19 cellular contexts compared by ENCODE assay signal in genomic region chr5:95406426-95407093, GRCh38. TPM values are rescaled to one million over a fixed set of nuclear protein-coding genes. Genes with fewer than 3 reads are reported as not detected.
DNase-seq lines count a peak whose midpoint lies in the region; ATAC-seq and TF ChIP-seq lines count a peak whose summit lies in the region.
"Had no signal": no experiment of that assay in that cellular context is flagged by ENCODE, and none has a peak within 500 bp of the region (broad histone marks: within the 10 kb centered on the region; RNA-seq: fewer than 3 reads in every experiment).

No MANE protein-coding gene starts in this region.

- peak; percentile 36 for DNase-seq in H4 (ENCODE audit: low spot score)
- DNase-seq in fibroblast of the aortic adventitia (ENCODE audit: low read depth) = peak; percentile 52
- no peak for DNase-seq in stimulated activated naive B cell treated with anti-CD40 and anti-IgM and Interleukin-4, amounts not matched to agents 10 μg/mL and 1 μg/mL and 100 μg/mL, for 72 hours
- no peak for DNase-seq in amygdala (lab: John Stamatoyannopoulos, UW)
- no peak for DNase-seq in T-helper 17 cell
- no peak for DNase-seq in DMS114 treated with DMSO at 0.1 percent for 48 hours (lab: John Stamatoyannopoulos, UW; ENCODE audit: unreplicated experiment)
- DNase-seq: activated CD4-positive, alpha-beta T cell treated with anti-CD3 and anti-CD28 coated beads for 48 hours; activated T-cell treated with anti-CD3 and anti-CD28 coated beads for 4 hours; effector CD8-positive, alpha-beta T cell; EL; H7; NCI-H1092; NCI-H2171 had no signal

- no peak overlapping the region for H3K4me3 Mint-ChIP-seq in stimulated activated naive B cell treated with anti-CD40 and anti-IgM and Interleukin-4, amounts not matched to agents 10 μg/mL and 1 μg/mL and 100 μg/mL, for 72 hours
- no peak overlapping the region for H3K4me3 Mint-ChIP-seq in T-helper 17 cell
- H3K4me3 Mint-ChIP-seq: natural killer cell treated with Interleukin-12 subunit alpha and Interleukin-12 subunit beta and Interleukin-15 and Interleukin-18, amount 100 ng/mL, for 72 hours; T-helper 1 cell treated with Interleukin-12 subunit alpha and Interleukin-12 subunit beta and Interleukin-4 antibody, amounts not matched to agents 30 μg/mL and 1 μg/mL, for 36 hours had no signal

- peaks cover 7% of the 10 kb centered on the region in 2 donors for H3K4me1 Mint-ChIP-seq in stimulated activated naive B cell treated with anti-CD40 and anti-IgM and Interleukin-4, amounts not matched to agents 10 μg/mL and 1 μg/mL and 100 μg/mL, for 72 hours
- H3K4me1 Mint-ChIP-seq in T-helper 17 cell = no peaks in the 10 kb centered on the region

- no peaks in the 10 kb centered on the region for H3K36me3 Mint-ChIP-seq in stimulated activated naive B cell treated with anti-CD40 and anti-IgM and Interleukin-4, amounts not matched to agents 10 μg/mL and 1 μg/mL and 100 μg/mL, for 72 hours
- peaks cover 4% of the 10 kb centered on the region for H3K36me3 Mint-ChIP-seq in T-helper 17 cell (ENCODE audit: low read depth)
- H3K36me3 Mint-ChIP-seq: activated naive CD4-positive, alpha-beta T cell treated with anti-CD3 and anti-CD28 coated beads, Interleukin-2, amount 50 U/mL, for 72 hours; natural killer cell treated with Interleukin-12 subunit alpha and Interleukin-12 subunit beta and Interleukin-15 and Interleukin-18, amount 100 ng/mL, for 72 hours had no signal

- peaks cover 0 to 3% of the 10 kb centered on the region in 2 donors for H3K9me3 Mint-ChIP-seq in stimulated activated naive B cell treated with anti-CD40 and anti-IgM and Interleukin-4, amounts not matched to agents 10 μg/mL and 1 μg/mL and 100 μg/mL, for 72 hours
- H3K9me3 Mint-ChIP-seq: T-helper 1 cell treated with Interleukin-12 subunit alpha and Interleukin-12 subunit beta and Interleukin-4 antibody, amounts not matched to agents 30 μg/mL and 1 μg/mL, for 36 hours had no signal

- H3K4me3 ChIP-seq in fibroblast of the aortic adventitia (ENCODE audit: low read depth, low read length) = no peak overlapping the region
- H3K4me3 ChIP-seq: lung had no signal

- peaks cover 0 to 7% of the 10 kb centered on the region in 2 donors for H3K27me3 Mint-ChIP-seq in stimulated activated naive B cell treated with anti-CD40 and anti-IgM and Interleukin-4, amounts not matched to agents 10 μg/mL and 1 μg/mL and 100 μg/mL, for 72 hours
- H3K27me3 Mint-ChIP-seq in T-helper 17 cell = peaks cover 25% of the 10 kb centered on the region

- no peak for TF ChIP-seq CTCF in fibroblast of the aortic adventitia (IDR thresholded peaks at IDR 0.05; ENCODE audit: insufficient read depth, low read length)

- no peaks in the 10 kb centered on the region for H3K9me3 ChIP-seq in T-helper 17 cell (ENCODE audit: control insufficient read depth, low read length, poor library complexity, severe bottlenecking)

- H3K27ac Mint-ChIP-seq in stimulated activated naive B cell treated with anti-CD40 and anti-IgM and Interleukin-4, amounts not matched to agents 10 μg/mL and 1 μg/mL and 100 μg/mL, for 72 hours = no peak overlapping the region
- no peak overlapping the region for H3K27ac Mint-ChIP-seq in T-helper 17 cell
- H3K27ac Mint-ChIP-seq: activated naive CD4-positive, alpha-beta T cell treated with anti-CD3 and anti-CD28 coated beads, Interleukin-2, amount 50 U/mL, for 72 hours; natural killer cell treated with Interleukin-12 subunit alpha and Interleukin-12 subunit beta and Interleukin-15 and Interleukin-18, amount 100 ng/mL, for 72 hours; T-helper 1 cell treated with Interleukin-12 subunit alpha and Interleukin-12 subunit beta and Interleukin-4 antibody, amounts not matched to agents 30 μg/mL and 1 μg/mL, for 36 hours had no signal

- ATAC-seq in SK-N-SH treated with all-trans-retinoic acid at 6 μM for 48 hours = peak; percentile 70
- ATAC-seq in stimulated activated naive B cell treated with anti-CD40 and anti-IgM and Interleukin-4, amounts not matched to agents 10 μg/mL and 1 μg/mL and 100 μg/mL, for 72 hours (replicated peaks) = peak; percentile 42 to 65
- ATAC-seq in T-helper 17 cell = no peak
- ATAC-seq: activated naive CD4-positive, alpha-beta T cell treated with anti-CD3 and anti-CD28 coated beads, Interleukin-2, amount 50 U/mL, for 72 hours had no signal

TF ChIP-seq in SK-N-SH treated with all-trans-retinoic acid at 6 μM for 48 hours, 23 proteins besides CTCF, POLR2A, EP300 and RAD21 (continues in another document):
- TF ChIP-seq GLIS3 (CRISPR knock-in tag; IDR thresholded peaks at IDR 0.05) (no peak), CSDC2 (CRISPR knock-in tag; IDR thresholded peaks at IDR 0.05) (no peak), ZFP30 (CRISPR knock-in tag; IDR thresholded peaks at IDR 0.05) (no peak), ISL1 (CRISPR knock-in tag; IDR thresholded peaks at IDR 0.05) (no peak), ZNF70 (CRISPR knock-in tag; IDR thresholded peaks at IDR 0.05) (no peak), TOX (CRISPR knock-in tag; IDR thresholded peaks at IDR 0.05; ENCODE audit: borderline replicate concordance) (no peak), ARNTL (CRISPR knock-in tag; IDR thresholded peaks at IDR 0.05; ENCODE audit: borderline replicate concordance, low read depth) (no peak), CREB5 (CRISPR knock-in tag; IDR thresholded peaks at IDR 0.05; ENCODE audit: low read depth) (no peak), PATZ1 (CRISPR knock-in tag; IDR thresholded peaks at IDR 0.05; ENCODE audit: borderline replicate concordance) (no peak), ZFP3 (CRISPR knock-in tag; IDR thresholded peaks at IDR 0.05) (no peak), SNAI2 (CRISPR knock-in tag; IDR thresholded peaks at IDR 0.05) (no peak)
- TF ChIP-seq, protein P1, sequence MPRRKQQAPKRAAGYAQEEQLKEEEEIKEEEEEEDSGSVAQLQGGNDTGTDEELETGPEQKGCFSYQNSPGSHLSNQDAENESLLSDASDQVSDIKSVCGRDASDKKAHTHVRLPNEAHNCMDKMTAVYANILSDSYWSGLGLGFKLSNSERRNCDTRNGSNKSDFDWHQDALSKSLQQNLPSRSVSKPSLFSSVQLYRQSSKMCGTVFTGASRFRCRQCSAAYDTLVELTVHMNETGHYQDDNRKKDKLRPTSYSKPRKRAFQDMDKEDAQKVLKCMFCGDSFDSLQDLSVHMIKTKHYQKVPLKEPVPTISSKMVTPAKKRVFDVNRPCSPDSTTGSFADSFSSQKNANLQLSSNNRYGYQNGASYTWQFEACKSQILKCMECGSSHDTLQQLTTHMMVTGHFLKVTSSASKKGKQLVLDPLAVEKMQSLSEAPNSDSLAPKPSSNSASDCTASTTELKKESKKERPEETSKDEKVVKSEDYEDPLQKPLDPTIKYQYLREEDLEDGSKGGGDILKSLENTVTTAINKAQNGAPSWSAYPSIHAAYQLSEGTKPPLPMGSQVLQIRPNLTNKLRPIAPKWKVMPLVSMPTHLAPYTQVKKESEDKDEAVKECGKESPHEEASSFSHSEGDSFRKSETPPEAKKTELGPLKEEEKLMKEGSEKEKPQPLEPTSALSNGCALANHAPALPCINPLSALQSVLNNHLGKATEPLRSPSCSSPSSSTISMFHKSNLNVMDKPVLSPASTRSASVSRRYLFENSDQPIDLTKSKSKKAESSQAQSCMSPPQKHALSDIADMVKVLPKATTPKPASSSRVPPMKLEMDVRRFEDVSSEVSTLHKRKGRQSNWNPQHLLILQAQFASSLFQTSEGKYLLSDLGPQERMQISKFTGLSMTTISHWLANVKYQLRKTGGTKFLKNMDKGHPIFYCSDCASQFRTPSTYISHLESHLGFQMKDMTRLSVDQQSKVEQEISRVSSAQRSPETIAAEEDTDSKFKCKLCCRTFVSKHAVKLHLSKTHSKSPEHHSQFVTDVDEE (CRISPR knock-in tag; IDR thresholded peaks at IDR 0.05) = no peak
- TF ChIP-seq, protein P2, sequence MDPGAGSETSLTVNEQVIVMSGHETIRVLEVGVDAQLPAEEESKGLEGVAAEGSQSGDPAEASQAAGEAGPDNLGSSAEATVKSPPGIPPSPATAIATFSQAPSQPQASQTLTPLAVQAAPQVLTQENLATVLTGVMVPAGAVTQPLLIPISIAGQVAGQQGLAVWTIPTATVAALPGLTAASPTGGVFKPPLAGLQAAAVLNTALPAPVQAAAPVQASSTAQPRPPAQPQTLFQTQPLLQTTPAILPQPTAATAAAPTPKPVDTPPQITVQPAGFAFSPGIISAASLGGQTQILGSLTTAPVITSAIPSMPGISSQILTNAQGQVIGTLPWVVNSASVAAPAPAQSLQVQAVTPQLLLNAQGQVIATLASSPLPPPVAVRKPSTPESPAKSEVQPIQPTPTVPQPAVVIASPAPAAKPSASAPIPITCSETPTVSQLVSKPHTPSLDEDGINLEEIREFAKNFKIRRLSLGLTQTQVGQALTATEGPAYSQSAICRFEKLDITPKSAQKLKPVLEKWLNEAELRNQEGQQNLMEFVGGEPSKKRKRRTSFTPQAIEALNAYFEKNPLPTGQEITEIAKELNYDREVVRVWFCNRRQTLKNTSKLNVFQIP (CRISPR knock-in tag; IDR thresholded peaks at IDR 0.05; ENCODE audit: borderline replicate concordance, low read depth) = no peak

RNA-seq across cellular contexts. Expression of gene FAM81B, which starts 15.4 kb away (rescaled TPM):
- 0.23 TPM in 1 of 2 replicates, not detected in the other for total RNA-seq in H4 (2014; rRNA removed; shearing (Covaris generic))
- not detected in 2 replicates for total RNA-seq in fibroblast of the aortic adventitia (ENCODE audit: low replicate concordance)
- 1 to 10 TPM in 1 of 2 donors, not detected in 1; 3.6 TPM for total RNA-seq in T-helper 17 cell
- total RNA-seq: activated naive CD4-positive, alpha-beta T cell treated with anti-CD3 and anti-CD28 coated beads, Interleukin-2, amount 50 U/mL, for 72 hours; cardiac septum; H7; natural killer cell treated with Interleukin-12 subunit alpha and Interleukin-12 subunit beta and Interleukin-15 and Interleukin-18, amount 100 ng/mL, for 72 hours had no signal

Comparison
In these comparisons a context has a peak if more than half of its experiments do, and no peak if none do; other contexts are left out.
1. DNase-seq: peak in H4 (single experiment) and fibroblast of the aortic adventitia (single experiment); none in stimulated activated naive B cell treated with anti-CD40 and anti-IgM and Interleukin-4, amounts not matched to agents 10 μg/mL and 1 μg/mL and 100 μg/mL, for 72 hours (single experiment), amygdala (0 of 56), T-helper 17 cell (0 of 3) and DMS114 treated with DMSO at 0.1 percent for 48 hours (single experiment).